ENCODE assay signal across 8 cellular contexts in genomic region chr3:128492353-128493220, GRCh38. TPM values are rescaled to one million over a fixed set of nuclear protein-coding genes. Genes with fewer than 3 reads are reported as not detected.
A peak's percentile ranks its signal among the peaks of the same experiment; 100 is the strongest.
DNase-seq lines count a peak whose midpoint lies in the region; ATAC-seq, FAIRE-seq and TF ChIP-seq lines count a peak whose summit lies in the region.

GATA2 (minus strand) TSS chr3:128493201; CDS start chr3:128487031, 6,170 bp downstream.

- no peak within 1 kb of the TSS for H3K27ac ChIP-seq in cardiac muscle cell
- peak within 1 kb of the TSS; percentile 22 to 60 for H3K27ac ChIP-seq in kidney (ENCODE audit: low read depth in 2 of 2, low read length in 2 of 2)
- H3K27ac ChIP-seq in upper lobe of left lung: peak within 1 kb of the TSS; percentile 89 to 94 (median 90)

- H3K4me3 ChIP-seq in cardiac muscle cell (peak within 1 kb of the TSS; percentile 31), kidney (ENCODE audit: low read length in 2 of 2) (peak within 1 kb of the TSS in 1 of 2 donors; percentile 51), upper lobe of left lung (peak within 1 kb of the TSS; percentile 8 to 69 (median 58))

- H3K36me3 ChIP-seq in cardiac muscle cell: no peaks in the 10 kb centered on the region
- no peaks in the 10 kb centered on the region for H3K36me3 ChIP-seq in kidney (ENCODE audit: control insufficient read depth in 1 of 2, insufficient read depth in 2 of 2, low read length in 2 of 2)
- peaks cover 0 to 10% (median 2%) of the 10 kb centered on the region in 4 donors for H3K36me3 ChIP-seq in upper lobe of left lung

- CTCF ChIA-PET in activated CD4-positive, alpha-beta memory T cell treated with anti-CD3 and anti-CD28 coated beads, Interleukin-2, amount 10 ng/mL, durations not matched to agents 7 days and 5 days (lab: Charles Lee): no interaction called here

- TF ChIP-seq CTCF in cardiac muscle cell (IDR thresholded peaks at IDR 0.05; ENCODE audit: low read depth, low read length) (no peak), kidney (IDR thresholded peaks at IDR 0.05; ENCODE audit: borderline replicate concordance, extremely low read depth, insufficient read depth) (no peak), upper lobe of left lung (IDR thresholded peaks at IDR 0.05) (peak in 2 of 6 experiments; percentile 7 to 17)

- H3K36me3 Mint-ChIP-seq in activated CD4-positive, alpha-beta memory T cell treated with anti-CD3 and anti-CD28 coated beads, Interleukin-2, amount 10 ng/mL, durations not matched to agents 7 days and 5 days (ENCODE audit: low read depth): no peaks in the 10 kb centered on the region

- H3K4me1 ChIP-seq in cardiac muscle cell (ENCODE audit: low read depth) (peaks cover 37% of the 10 kb centered on the region), kidney (ENCODE audit: control insufficient read depth in 1 of 2, insufficient read depth in 1 of 2, low read depth in 1 of 2, low read length in 2 of 2) (peaks cover 0 to 18% of the 10 kb centered on the region in 2 donors), upper lobe of left lung (peaks cover 38 to 81% (median 51%) of the 10 kb centered on the region in 4 donors)

- POLR2A ChIA-PET in activated CD4-positive, alpha-beta memory T cell treated with anti-CD3 and anti-CD28 coated beads, Interleukin-2, amount 10 ng/mL, durations not matched to agents 7 days and 5 days (lab: Charles Lee): no interaction called here

- no peak for ATAC-seq in Right ventricle myocardium superior (ENCODE audit: poor library complexity)
- no peak for ATAC-seq in upper lobe of left lung (ENCODE audit: low FRiP score in 2 of 2)
- ATAC-seq in HG02870 (IDR thresholded peaks at IDR 0.05; ENCODE audit: unreplicated experiment): no peak

- H3K27ac Mint-ChIP-seq in activated CD4-positive, alpha-beta memory T cell treated with anti-CD3 and anti-CD28 coated beads, Interleukin-2, amount 10 ng/mL, durations not matched to agents 7 days and 5 days: peak within 1 kb of the TSS; percentile 40

- FAIRE-seq in kidney (lab: Jason Lieb, UNC): no peak

- no peak within 1 kb of the TSS for H3K9ac ChIP-seq in kidney (ENCODE audit: low read length in 2 of 2)

- H3K9me3 Mint-ChIP-seq in activated CD4-positive, alpha-beta memory T cell treated with anti-CD3 and anti-CD28 coated beads, Interleukin-2, amount 10 ng/mL, durations not matched to agents 7 days and 5 days: no peaks in the 10 kb centered on the region

- TF ChIP-seq POLR2A in upper lobe of left lung (IDR thresholded peaks at IDR 0.05): peak in 2 of 4 donors; percentile 41 to 48

- peaks cover 93% of the 10 kb centered on the region for H3K27me3 ChIP-seq in cardiac muscle cell
- H3K27me3 ChIP-seq in upper lobe of left lung: peaks cover 0 to 77% (median 51%) of the 10 kb centered on the region in 4 donors

- H3K9me3 ChIP-seq in cardiac muscle cell (ENCODE audit: low read depth) (no peaks in the 10 kb centered on the region), kidney (ENCODE audit: control insufficient read depth in 1 of 2, low read length in 2 of 2) (no peaks in the 10 kb centered on the region), upper lobe of left lung (no peaks in the 10 kb centered on the region)

- TF ChIP-seq EP300 in upper lobe of left lung (IDR thresholded peaks at IDR 0.05): no peak

- WGBS in upper lobe of left lung, 2 donors: 2 to 8% methylated on average over 20 to 50 of the region's 89 CpGs

- peaks cover 65% of the 10 kb centered on the region for H3K27me3 Mint-ChIP-seq in activated CD4-positive, alpha-beta memory T cell treated with anti-CD3 and anti-CD28 coated beads, Interleukin-2, amount 10 ng/mL, durations not matched to agents 7 days and 5 days

- intact Hi-C loops in Right ventricle myocardium superior (cut with DNase I): loop anchor here (10.0 kb wide), 2 partner anchors 188 to 418 kb away; no protein-coding TSS in a partner anchor
- intact Hi-C loops in kidney (cut with DNase I): loop anchor here (10.0 kb wide), 1 partner anchor 318 kb away; no protein-coding TSS in a partner anchor

- H3K4me3 Mint-ChIP-seq in activated CD4-positive, alpha-beta memory T cell treated with anti-CD3 and anti-CD28 coated beads, Interleukin-2, amount 10 ng/mL, durations not matched to agents 7 days and 5 days: peak within 1 kb of the TSS; percentile 30

- DNase-seq in cardiac muscle cell (ENCODE audit: low read depth in 1 of 2, low spot score in 1 of 2) (peak in 1 of 2 donors; percentile 68), Right ventricle myocardium superior (no peak), kidney (peak; percentile 79), upper lobe of left lung (peak; percentile 20 to 90), Ammon's horn (ENCODE audit: low spot score) (no peak), GOT3 (lab: John Stamatoyannopoulos, UW) (no peak)
- no peak for DNase-seq in activated CD4-positive, alpha-beta memory T cell treated with anti-CD3 and anti-CD28 coated beads, Interleukin-2, amount 10 ng/mL, durations not matched to agents 7 days and 5 days

- H3K4me1 Mint-ChIP-seq in activated CD4-positive, alpha-beta memory T cell treated with anti-CD3 and anti-CD28 coated beads, Interleukin-2, amount 10 ng/mL, durations not matched to agents 7 days and 5 days: peaks cover 25% of the 10 kb centered on the region

RNA-seq across cellular contexts. Expression of gene GATA2, which starts in this region (rescaled TPM):
- total RNA-seq in cardiac muscle cell (17.7 and 18.3 TPM in 2 replicates), Right ventricle myocardium superior (8.3 TPM), kidney (31.4 TPM), upper lobe of left lung (10 to 100 TPM; 17.8 to 97.0 (median 63.0) TPM)
- polyA plus RNA-seq in cardiac muscle cell (15.2 and 22.7 TPM in 2 replicates), kidney (ENCODE audit: insufficient read depth, low read depth, low replicate concordance) (22.9 TPM)
- under 1 TPM; 0.08 to 0.23 TPM for total RNA-seq in activated CD4-positive, alpha-beta memory T cell treated with anti-CD3 and anti-CD28 coated beads, Interleukin-2, amount 10 ng/mL, durations not matched to agents 7 days and 5 days

Comparison
In these comparisons a context has a peak if more than half of its experiments do, and no peak if none do; other contexts are left out.
1. DNase-seq: peak in kidney (single experiment) and upper lobe of left lung (2 of 2); none in Right ventricle myocardium superior (single experiment), activated CD4-positive, alpha-beta memory T cell treated with anti-CD3 and anti-CD28 coated beads, Interleukin-2, amount 10 ng/mL, durations not matched to agents 7 days and 5 days (single experiment), Ammon's horn (single experiment) and GOT3 (single experiment).